Comparison of ENCODE assay signal across 10 cellular contexts in the genomic region with DNA sequence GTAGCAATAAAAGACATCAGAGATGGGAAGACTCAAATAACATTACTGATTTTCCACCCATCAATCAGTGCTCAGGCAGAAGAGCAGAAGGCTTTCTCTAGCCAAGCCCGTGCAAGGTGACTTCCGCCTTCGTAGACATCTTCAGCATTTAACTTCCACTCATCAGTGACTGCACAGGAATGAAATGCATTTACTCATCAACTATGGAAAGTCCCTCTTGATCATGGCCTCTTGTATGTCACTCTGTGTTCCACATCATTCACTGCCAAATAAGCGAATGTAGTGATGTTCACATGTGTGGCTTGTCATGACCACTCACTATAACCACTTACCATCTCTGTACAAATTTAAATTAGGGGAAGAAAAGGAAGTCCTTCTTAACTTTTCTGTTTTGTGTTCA. TPM values are rescaled to one million over a fixed set of nuclear protein-coding genes. Genes with fewer than 3 reads are reported as not detected.
DNase-seq lines count a peak whose midpoint lies in the region; ATAC-seq and TF ChIP-seq lines count a peak whose summit lies in the region.
"Had no signal": no experiment of that assay in that cellular context is flagged by ENCODE, and none has a peak within 500 bp of the region (broad histone marks: within the 10 kb centered on the region; RNA-seq: fewer than 3 reads in every experiment).

No MANE protein-coding gene starts in this region.

- no peaks in the 10 kb centered on the region for H3K36me3 Mint-ChIP-seq in activated T-cell treated with anti-CD3 and anti-CD28 coated beads, Interleukin-2, amount 50 U/mL, for 4 hours (ENCODE audit: insufficient read depth)

- intact Hi-C loops in posterior cingulate gyrus (cut with DNase I) = no loop called here

- no peaks in the 10 kb centered on the region for H3K27me3 ChIP-seq in H7 (ENCODE audit: control insufficient read depth, insufficient read depth, low read length)
- H3K27me3 ChIP-seq: BLaER1 had no signal

- H3K9me3 Mint-ChIP-seq in activated T-cell treated with anti-CD3 and anti-CD28 coated beads, Interleukin-2, amount 50 U/mL, for 4 hours = no peaks in the 10 kb centered on the region

- peaks cover 40% of the 10 kb centered on the region for H3K4me1 Mint-ChIP-seq in activated T-cell treated with anti-CD3 and anti-CD28 coated beads, Interleukin-2, amount 50 U/mL, for 4 hours (ENCODE audit: low read depth)

- no peak overlapping the region for H3K4me3 Mint-ChIP-seq in activated T-cell treated with anti-CD3 and anti-CD28 coated beads, Interleukin-2, amount 50 U/mL, for 4 hours

- H3K4me3 ChIP-seq in H7 (ENCODE audit: insufficient read depth, low read depth, low read length) = no peak overlapping the region
- H3K4me3 ChIP-seq: BLaER1 had no signal

- H3K27me3 Mint-ChIP-seq in activated T-cell treated with anti-CD3 and anti-CD28 coated beads, Interleukin-2, amount 50 U/mL, for 4 hours (ENCODE audit: low read depth) = peaks cover 5% of the 10 kb centered on the region

- no peak for DNase-seq in activated T-cell treated with anti-CD3 and anti-CD28 coated beads, Interleukin-2, amount 50 U/mL, for 4 hours
- DNase-seq in activated T-cell treated with anti-CD3 and anti-CD28 coated beads for 4 hours (no peak), H7 (no peak), amygdala (lab: John Stamatoyannopoulos, UW) (no peak), posterior cingulate gyrus (no peak)
- DNase-seq in stimulated activated CD4-positive, alpha-beta T cell treated with anti-CD3 and anti-CD28 coated beads, Interleukin-4, amount 100 ng/mL, for 24 hours = peak; percentile 26
- DNase-seq: KG1 had no signal

- peak; percentile 93 to 96 for ATAC-seq in activated T-cell treated with anti-CD3 and anti-CD28 coated beads, Interleukin-2, amount 50 U/mL, for 4 hours
- ATAC-seq in HG02798 (IDR thresholded peaks at IDR 0.05; ENCODE audit: poor library complexity, unreplicated experiment) = peak; percentile 89
- ATAC-seq in SK-N-SH treated with all-trans-retinoic acid at 6 μM for 48 hours = peak; percentile 72

- H3K36me3 ChIP-seq in H7 (replicated peaks; ENCODE audit: control insufficient read depth, insufficient read depth, low read length) = no peaks in the 10 kb centered on the region
- H3K36me3 ChIP-seq: BLaER1 had no signal

TF ChIP-seq in SK-N-SH treated with all-trans-retinoic acid at 6 μM for 48 hours, 23 proteins besides CTCF, POLR2A, EP300 and RAD21:
- TF ChIP-seq ZFP30 (CRISPR knock-in tag; IDR thresholded peaks at IDR 0.05) (no peak), GLIS3 (CRISPR knock-in tag; IDR thresholded peaks at IDR 0.05) (no peak), ISL1 (CRISPR knock-in tag; IDR thresholded peaks at IDR 0.05) (no peak), PPARA (CRISPR knock-in tag; IDR thresholded peaks at IDR 0.05; ENCODE audit: borderline replicate concordance) (no peak), OSR1 (CRISPR knock-in tag; IDR thresholded peaks at IDR 0.05) (no peak)
- TF ChIP-seq, protein P1, sequence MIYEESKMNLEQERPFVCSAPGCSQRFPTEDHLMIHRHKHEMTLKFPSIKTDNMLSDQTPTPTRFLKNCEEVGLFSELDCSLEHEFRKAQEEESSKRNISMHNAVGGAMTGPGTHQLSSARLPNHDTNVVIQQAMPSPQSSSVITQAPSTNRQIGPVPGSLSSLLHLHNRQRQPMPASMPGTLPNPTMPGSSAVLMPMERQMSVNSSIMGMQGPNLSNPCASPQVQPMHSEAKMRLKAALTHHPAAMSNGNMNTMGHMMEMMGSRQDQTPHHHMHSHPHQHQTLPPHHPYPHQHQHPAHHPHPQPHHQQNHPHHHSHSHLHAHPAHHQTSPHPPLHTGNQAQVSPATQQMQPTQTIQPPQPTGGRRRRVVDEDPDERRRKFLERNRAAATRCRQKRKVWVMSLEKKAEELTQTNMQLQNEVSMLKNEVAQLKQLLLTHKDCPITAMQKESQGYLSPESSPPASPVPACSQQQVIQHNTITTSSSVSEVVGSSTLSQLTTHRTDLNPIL (CRISPR knock-in tag; IDR thresholded peaks at IDR 0.05; ENCODE audit: low read depth) = no peak
- TF ChIP-seq, protein P2, sequence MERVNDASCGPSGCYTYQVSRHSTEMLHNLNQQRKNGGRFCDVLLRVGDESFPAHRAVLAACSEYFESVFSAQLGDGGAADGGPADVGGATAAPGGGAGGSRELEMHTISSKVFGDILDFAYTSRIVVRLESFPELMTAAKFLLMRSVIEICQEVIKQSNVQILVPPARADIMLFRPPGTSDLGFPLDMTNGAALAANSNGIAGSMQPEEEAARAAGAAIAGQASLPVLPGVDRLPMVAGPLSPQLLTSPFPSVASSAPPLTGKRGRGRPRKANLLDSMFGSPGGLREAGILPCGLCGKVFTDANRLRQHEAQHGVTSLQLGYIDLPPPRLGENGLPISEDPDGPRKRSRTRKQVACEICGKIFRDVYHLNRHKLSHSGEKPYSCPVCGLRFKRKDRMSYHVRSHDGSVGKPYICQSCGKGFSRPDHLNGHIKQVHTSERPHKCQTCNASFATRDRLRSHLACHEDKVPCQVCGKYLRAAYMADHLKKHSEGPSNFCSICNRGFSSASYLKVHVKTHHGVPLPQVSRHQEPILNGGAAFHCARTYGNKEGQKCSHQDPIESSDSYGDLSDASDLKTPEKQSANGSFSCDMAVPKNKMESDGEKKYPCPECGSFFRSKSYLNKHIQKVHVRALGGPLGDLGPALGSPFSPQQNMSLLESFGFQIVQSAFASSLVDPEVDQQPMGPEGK (CRISPR knock-in tag; IDR thresholded peaks at IDR 0.05; ENCODE audit: borderline replicate concordance) = no peak

RNA-seq across cellular contexts. Expression of a gene that starts 49.4 kb away (rescaled TPM):
- 10 to 100 TPM; 46.5 to 55.0 (median 51.5) TPM for total RNA-seq in activated T-cell treated with anti-CD3 and anti-CD28 coated beads, Interleukin-2, amount 50 U/mL, for 4 hours
- total RNA-seq in H7 (2014; rRNA removed; shearing (Covaris generic)) = 40.7 and 42.6 TPM in 2 replicates
